ENCODE assay signal across 16 cellular contexts in genomic region chr16:57096793-57097192, GRCh38. TPM values are rescaled to one million over a fixed set of nuclear protein-coding genes. Genes with fewer than 3 reads are reported as not detected.
DNase-seq lines count a peak whose midpoint lies in the region; ATAC-seq and TF ChIP-seq lines count a peak whose summit lies in the region.
"Had no signal": no experiment of that assay in that cellular context is flagged by ENCODE, and none has a peak within 500 bp of the region (broad histone marks: within the 10 kb centered on the region; RNA-seq: fewer than 3 reads in every experiment).

No MANE protein-coding gene starts in this region.

- no peak for ATAC-seq in HG02571 (IDR thresholded peaks at IDR 0.05; ENCODE audit: unreplicated experiment)

- no peak overlapping the region for H3K27ac ChIP-seq in BLaER1 treated with 17β-estradiol and CSF1 and Interleukin-3, amounts not matched to agents 10 nM and 100 nM
- no peak overlapping the region for H3K27ac ChIP-seq in adrenal gland
- H3K27ac ChIP-seq: C4-2B, GM23248, HL-60 had no signal

- peak overlapping the region; percentile 20 for H3K4me3 Mint-ChIP-seq in neural crest cell
- H3K4me3 Mint-ChIP-seq: B cell; CD4-positive, alpha-beta memory T cell; HFFc6 had no signal

- no peaks in the 10 kb centered on the region for H3F3A ChIP-seq in Loucy (ENCODE audit: low read depth)

- 86 to 98% (median 97%) methylated on average over 2 of the region's 2 CpGs for WGBS in adrenal gland, 4 donors

- no peak for TF ChIP-seq POLR2A in adrenal gland (IDR thresholded peaks at IDR 0.05)

- H3K27ac Mint-ChIP-seq in neural crest cell (ENCODE audit: unreplicated experiment) = no peak overlapping the region
- H3K27ac Mint-ChIP-seq: B cell, HFFc6 had no signal

- no peaks in the 10 kb centered on the region for H3K36me3 Mint-ChIP-seq in neural crest cell (ENCODE audit: low read depth)
- H3K36me3 Mint-ChIP-seq: CD4-positive, alpha-beta memory T cell had no signal

- H3K36me3 ChIP-seq in BLaER1 treated with 17β-estradiol and CSF1 and Interleukin-3, amounts not matched to agents 10 nM and 100 nM = peaks cover 0 to 22% (median 6%) of the 10 kb centered on the region in 11 experiments; a peak in 6 of 22 replicates
- H3K36me3 ChIP-seq in Loucy (ENCODE audit: insufficient read depth, low read length) = no peaks in the 10 kb centered on the region
- no peaks in the 10 kb centered on the region for H3K36me3 ChIP-seq in adrenal gland (replicated peaks in 1 of 2)

- H3K9ac ChIP-seq in BLaER1 treated with 17β-estradiol and CSF1 and Interleukin-3, amounts not matched to agents 10 nM and 100 nM = no peak overlapping the region
- no peak overlapping the region for H3K9ac ChIP-seq in Loucy (ENCODE audit: low read depth, low read length, poor library complexity, severe bottlenecking)
- H3K9ac ChIP-seq: GM23248 had no signal

- H3K4me1 Mint-ChIP-seq in neural crest cell = peaks cover 40% of the 10 kb centered on the region

- no peaks in the 10 kb centered on the region for H3K9me3 ChIP-seq in BLaER1 treated with 17β-estradiol and CSF1 and Interleukin-3, amounts not matched to agents 10 nM and 100 nM (replicated peaks in 1 of 11)
- H3K9me3 ChIP-seq in Loucy (ENCODE audit: insufficient read depth, low read depth, low read length) (no peaks in the 10 kb centered on the region), adrenal gland (replicated peaks in 1 of 3) (no peaks in the 10 kb centered on the region)

- H3K4me3 ChIP-seq in BLaER1 treated with 17β-estradiol and CSF1 and Interleukin-3, amounts not matched to agents 10 nM and 100 nM = no peak overlapping the region
- H3K4me3 ChIP-seq in Loucy (ENCODE audit: low read length, poor library complexity, severe bottlenecking) (no peak overlapping the region), adrenal gland (no peak overlapping the region)
- H3K4me3 ChIP-seq: GM23248 had no signal

- intact Hi-C loops in adrenal gland (cut with DNase I) = loop anchor here in 1 of 2 donors (10.0 kb wide), 1 partner anchor 188 kb away; the partner anchor contains the start of gene PLLP

- no peaks in the 10 kb centered on the region for H3K27me3 Mint-ChIP-seq in neural crest cell (ENCODE audit: low read depth)

- peak overlapping the region in 9 of 11 experiments; percentile 72 to 90 (median 82); a peak in 13 of 22 replicates for H3K4me2 ChIP-seq in BLaER1 treated with 17β-estradiol and CSF1 and Interleukin-3, amounts not matched to agents 10 nM and 100 nM
- peak overlapping the region; percentile 89 for H3K4me2 ChIP-seq in Loucy (ENCODE audit: low read depth, low read length, poor library complexity, severe bottlenecking)

- DNase-seq in neural crest cell (ENCODE audit: low read depth, low spot score) (no peak), adrenal gland (no peak), NK-92 (lab: John Stamatoyannopoulos, UW; ENCODE audit: unreplicated experiment) (no peak)
- DNase-seq: CD4-positive, alpha-beta memory T cell; DMS153; DMS79; GDM1; GM23248; HCEC 1CT; HFFc6 had no signal

- H4K20me1 ChIP-seq in BLaER1 treated with 17β-estradiol and CSF1 and Interleukin-3, amounts not matched to agents 10 nM and 100 nM = peaks cover 28 to 87% (median 74%) of the 10 kb centered on the region in 11 experiments; a peak in 21 of 22 replicates
- H4K20me1 ChIP-seq in Loucy (ENCODE audit: insufficient read depth, low read length, poor library complexity, severe bottlenecking) = peaks cover 6% of the 10 kb centered on the region

- H3K27me3 ChIP-seq in BLaER1 treated with 17β-estradiol and CSF1 and Interleukin-3, amounts not matched to agents 10 nM and 100 nM = no peaks in the 10 kb centered on the region
- H3K27me3 ChIP-seq in Loucy (ENCODE audit: insufficient read depth, low read length, poor library complexity, severe bottlenecking) = no peaks in the 10 kb centered on the region
- H3K27me3 ChIP-seq in adrenal gland = no peaks in the 10 kb centered on the region

- H3K4me1 ChIP-seq in BLaER1 treated with 17β-estradiol and CSF1 and Interleukin-3, amounts not matched to agents 10 nM and 100 nM = peaks cover 53 to 83% (median 67%) of the 10 kb centered on the region in 10 experiments
- H3K4me1 ChIP-seq in Loucy (ENCODE audit: insufficient read depth, low read length, poor library complexity, severe bottlenecking) (peaks cover 64% of the 10 kb centered on the region), adrenal gland (replicated peaks in 1 of 2) (peaks cover 10 to 12% of the 10 kb centered on the region in 2 donors)

- no peaks in the 10 kb centered on the region for H3K9me3 Mint-ChIP-seq in neural crest cell
- H3K9me3 Mint-ChIP-seq: CD4-positive, alpha-beta memory T cell; HFFc6 had no signal

- no peak overlapping the region for H2AFZ ChIP-seq in Loucy (ENCODE audit: low read length)
- H2AFZ ChIP-seq: GM23248 had no signal

- H3K79me2 ChIP-seq in Loucy (ENCODE audit: insufficient read depth, low read length) = peaks cover 84% of the 10 kb centered on the region

- H3K9me2 ChIP-seq in Loucy (replicated peaks; ENCODE audit: low read depth, low read length) = no peaks in the 10 kb centered on the region

- no peak for TF ChIP-seq CTCF in Loucy (conservative IDR thresholded peaks at IDR 0.05; ENCODE audit: low read length)
- TF ChIP-seq CTCF in neural crest cell (conservative IDR thresholded peaks at IDR 0.05) = no peak
- TF ChIP-seq CTCF in adrenal gland (IDR thresholded peaks at IDR 0.05) = no peak

RNA-seq across cellular contexts. Expression of gene CPNE2, which starts 4.4 kb away (rescaled TPM):
- total RNA-seq in neural crest cell (33.1 and 36.9 TPM in 2 replicates), adrenal gland (10 to 100 TPM; 11.8 to 43.6 (median 17.1) TPM)
- 10 to 100 TPM in 2 of 3 donors, 1 to 10 TPM in 1; 9.6 to 36.7 (median 29.4) TPM for polyA plus RNA-seq in adrenal gland
